13 cellular contexts compared by ENCODE assay signal in genomic region chr14:99427632-99428315, GRCh38. TPM values are rescaled to one million over a fixed set of nuclear protein-coding genes. Genes with fewer than 3 reads are reported as not detected.
DNase-seq lines count a peak whose midpoint lies in the region; ATAC-seq and TF ChIP-seq lines count a peak whose summit lies in the region.
"Had no signal": no experiment of that assay in that cellular context is flagged by ENCODE, and none has a peak within 500 bp of the region (broad histone marks: within the 10 kb centered on the region; RNA-seq: fewer than 3 reads in every experiment).

No MANE protein-coding gene starts in this region.

- H3K36me3 ChIP-seq in GM23248 (ENCODE audit: low read depth) (peaks cover 11% of the 10 kb centered on the region; the same call in 1 of the 2 replicates), smooth muscle cell (ENCODE audit: low read depth) (no peaks in the 10 kb centered on the region)

- 37 to 39% methylated on average over 11 of the region's 11 CpGs for WGBS in GM23248 (ENCODE audit: low coverage in 1 of 2, low lambda C conversion rate in 2 of 2, missing lambda C conversion rate in 2 of 2), 2 experiments
- WGBS in smooth muscle cell (ENCODE audit: low lambda C conversion rate), result 4% methylated on average over 11 of the region's 11 CpGs

- H3K27me3 ChIP-seq in GM23248 (replicated peaks; ENCODE audit: insufficient read depth) (no peaks in the 10 kb centered on the region), smooth muscle cell (ENCODE audit: low read depth) (no peaks in the 10 kb centered on the region)
- H3K27me3 ChIP-seq: testis had no signal

- H3K27ac ChIP-seq in GM23248 (peak overlapping the region; percentile 65), smooth muscle cell (ENCODE audit: low read depth) (peak overlapping the region; percentile 96)
- H3K27ac ChIP-seq: testis had no signal

- H3K9ac ChIP-seq in GM23248 (peak overlapping the region; percentile 30), smooth muscle cell (ENCODE audit: low read depth) (peak overlapping the region; percentile 74)

- H3K9me3 ChIP-seq in GM23248 (ENCODE audit: low read depth) (no peaks in the 10 kb centered on the region), smooth muscle cell (replicated peaks; ENCODE audit: low read depth) (no peaks in the 10 kb centered on the region)
- H3K9me3 ChIP-seq: testis had no signal

- DNase-seq in GM23248 (peak; percentile 84), SHP77 treated with DMSO at 0.1 percent for 48 hours (lab: John Stamatoyannopoulos, UW) (peak; percentile 2), fibroblast of pulmonary artery (ENCODE audit: low read depth) (peak; percentile 37), smooth muscle cell (lab: John Stamatoyannopoulos, UW; ENCODE audit: unreplicated experiment) (peak; percentile 48), SIG-M5 treated with dmso at 0.1 percent for 504 hours (lab: John Stamatoyannopoulos, UW; ENCODE audit: unreplicated experiment) (no peak)
- no peak for DNase-seq in activated T-cell treated with anti-CD3 and anti-CD28 coated beads, Interleukin-2, amount 50 U/mL, for 1 hour
- DNase-seq: activated CD4-positive, alpha-beta T cell treated with anti-CD3 and anti-CD28 coated beads, Interleukin-2, amount 50 U/mL, for 48 hours; DMS53; naive thymus-derived CD4-positive, alpha-beta T cell; NCI-H2081; testis had no signal

- no peaks in the 10 kb centered on the region for H3K9me2 ChIP-seq in GM23248 (ENCODE audit: insufficient read depth)

- H3K4me1 ChIP-seq in GM23248 (ENCODE audit: insufficient read depth), result peaks cover 13% of the 10 kb centered on the region
- peaks cover 34% of the 10 kb centered on the region for H3K4me1 ChIP-seq in smooth muscle cell (ENCODE audit: low read depth)
- H3K4me1 ChIP-seq: testis had no signal

- H4K20me1 ChIP-seq in GM23248 (ENCODE audit: insufficient read depth), result 0 out of 2 replicates have a peak, but pooled peaks cover 3% of the 10 kb centered on the region
- no peaks in the 10 kb centered on the region for H4K20me1 ChIP-seq in smooth muscle cell (ENCODE audit: low read depth)

- ATAC-seq in GM19463 (IDR thresholded peaks at IDR 0.05; ENCODE audit: unreplicated experiment), result no peak
- ATAC-seq: esophagus mucosa; naive thymus-derived CD4-positive, alpha-beta T cell had no signal

- H2AFZ ChIP-seq in GM23248 (no peak overlapping the region), smooth muscle cell (ENCODE audit: low read depth) (no peak overlapping the region)

- H3K4me2 ChIP-seq in GM23248 (ENCODE audit: unreplicated experiment), result no peak overlapping the region
- H3K4me2 ChIP-seq in smooth muscle cell, result peak overlapping the region; percentile 11

- H3K79me2 ChIP-seq in GM23248 (ENCODE audit: insufficient read depth), result peaks cover 38% of the 10 kb centered on the region
- H3K79me2 ChIP-seq in smooth muscle cell (ENCODE audit: low read depth), result peaks cover 52% of the 10 kb centered on the region

- H3F3A ChIP-seq in GM23248 (ENCODE audit: insufficient read depth) (peaks cover 12% of the 10 kb centered on the region; the same call in 1 of the 2 replicates), smooth muscle cell (ENCODE audit: low read depth) (peaks cover 11% of the 10 kb centered on the region)

- no peak overlapping the region for H3K4me3 ChIP-seq in GM23248
- no peak overlapping the region for H3K4me3 ChIP-seq in fibroblast of pulmonary artery (replicated peaks; ENCODE audit: low read depth, low read length)
- no peak overlapping the region for H3K4me3 ChIP-seq in smooth muscle cell
- H3K4me3 ChIP-seq: testis had no signal

- in situ Hi-C loops in GM23248 (cut with MboI), result no loop called here

- TF ChIP-seq CTCF in fibroblast of pulmonary artery (IDR thresholded peaks at IDR 0.05; ENCODE audit: low read length, missing control alignments), result no peak
- TF ChIP-seq CTCF in smooth muscle cell (IDR thresholded peaks at IDR 0.05; ENCODE audit: borderline replicate concordance, insufficient read depth, poor library complexity, severe bottlenecking), result no peak

RNA-seq across cellular contexts. Expression of gene SETD3, which starts 52.9 kb away (rescaled TPM):
- 54.6 and 65.6 TPM in 2 replicates for total RNA-seq in GM23248 (2014; rRNA removed; shearing (Covaris generic))
- polyA plus RNA-seq in GM23248 (2016; fragmentation: Nextera tagmentation; extraction: Ambion mirVana) (43.3 and 46.9 TPM in 2 replicates), smooth muscle cell (41.5 and 49.2 TPM in 2 replicates)
- 74.9 and 78.2 TPM in 2 replicates for total RNA-seq in smooth muscle cell

RNA-seq across cellular contexts. Expression of gene CCNK, which starts 53.4 kb away (rescaled TPM):
- total RNA-seq in GM23248 (2014; rRNA removed; shearing (Covaris generic)), result 4.4 and 20.9 TPM in 2 replicates
- 20.9 and 25.6 TPM in 2 replicates for polyA plus RNA-seq in GM23248 (2016; fragmentation: Nextera tagmentation; extraction: Ambion mirVana)
- total RNA-seq in smooth muscle cell, result 32.9 and 45.0 TPM in 2 replicates
- 14.6 and 22.7 TPM in 2 replicates for polyA plus RNA-seq in smooth muscle cell

Comparison
In these comparisons a context has a peak if more than half of its experiments do, and no peak if none do; other contexts are left out.
1. DNase-seq: peak in GM23248 (single experiment), SHP77 treated with DMSO at 0.1 percent for 48 hours (single experiment), fibroblast of pulmonary artery (single experiment) and smooth muscle cell (single experiment); none in SIG-M5 treated with dmso at 0.1 percent for 504 hours (single experiment) and activated T-cell treated with anti-CD3 and anti-CD28 coated beads, Interleukin-2, amount 50 U/mL, for 1 hour (single experiment).